8 cellular contexts compared by ENCODE assay signal in the genomic region with DNA sequence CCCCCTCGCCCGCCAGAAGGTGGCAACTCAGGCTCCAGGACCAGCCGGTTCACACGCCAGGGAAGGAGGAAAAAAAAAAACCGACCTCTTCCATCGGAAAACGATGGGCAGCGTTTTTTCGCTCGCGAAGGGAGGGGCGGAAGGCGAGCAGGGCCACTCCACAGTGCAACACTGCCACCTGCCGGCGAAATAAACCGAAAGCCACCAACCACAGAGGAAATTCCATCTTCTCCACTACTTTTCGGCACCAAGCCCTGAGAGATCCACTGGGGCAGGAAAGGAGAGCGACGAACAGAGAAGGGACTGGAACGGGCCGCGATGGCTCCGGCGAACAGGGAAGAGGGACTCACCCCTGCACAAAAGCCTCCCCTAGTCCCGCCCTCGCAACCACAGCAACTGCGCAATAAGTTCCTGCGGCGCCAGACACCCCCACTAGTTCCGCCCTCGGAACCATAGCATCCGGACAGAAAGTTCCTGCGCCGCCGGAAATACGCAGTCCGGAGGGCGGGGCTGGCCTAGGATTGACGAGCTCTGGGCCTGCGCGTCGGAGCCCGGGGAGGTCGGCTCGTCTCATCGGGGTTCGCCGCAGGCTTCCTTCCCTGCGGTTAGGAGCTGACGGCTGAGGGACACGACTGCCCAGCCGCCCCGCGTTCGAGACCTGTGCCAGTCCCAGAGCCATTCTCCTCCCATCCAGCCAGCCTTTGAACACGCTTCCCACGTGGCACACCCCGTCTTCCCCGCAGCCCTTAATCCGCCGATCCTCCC. TPM values are rescaled to one million over a fixed set of nuclear protein-coding genes. Genes with fewer than 3 reads are reported as not detected.
A peak's percentile ranks its signal among the peaks of the same experiment; 100 is the strongest.
DNase-seq lines count a peak whose midpoint lies in the region; ATAC-seq, FAIRE-seq and TF ChIP-seq lines count a peak whose summit lies in the region.

No MANE protein-coding gene starts in this region.

- CTCF ChIA-PET in T-cell (lab: Charles Lee): interaction anchor here in 1 of 2 donors (0.6 to 1.1 kb wide), 4 partner anchors 13 to 61 kb away, joined by 4 to 5 read pairs (median 4); no protein-coding TSS in a partner anchor

- H3K4me1 Mint-ChIP-seq in T-cell: peaks cover 10 to 20% (median 14%) of the 10 kb centered on the region in 3 donors

- H3K36me3 Mint-ChIP-seq in T-cell: no peaks in the 10 kb centered on the region

- no peaks in the 10 kb centered on the region for H3K27me3 ChIP-seq in psoas muscle (ENCODE audit: insufficient read depth in 3 of 3, low read length in 2 of 3)

- POLR2A ChIA-PET in T-cell (lab: Charles Lee): interaction anchor here in 1 of 2 donors (0.7 kb wide), 1 partner anchor 60 kb away, joined by 5 read pairs; no protein-coding TSS in a partner anchor

- no peaks in the 10 kb centered on the region for H3K9me3 ChIP-seq in psoas muscle

- TF ChIP-seq POLR2A in GM15510 (IDR thresholded peaks at IDR 0.05; ENCODE audit: borderline replicate concordance, extremely low read depth, insufficient read length): peak; percentile 75

- no peaks in the 10 kb centered on the region for H3K36me3 ChIP-seq in psoas muscle (ENCODE audit: insufficient read depth in 1 of 2, low read depth in 1 of 2)

- peaks cover 0 to 5% of the 10 kb centered on the region in 2 donors for H3K27me3 Mint-ChIP-seq in T-cell

- no peaks in the 10 kb centered on the region for H3K9me3 Mint-ChIP-seq in T-cell

- peak overlapping the region; percentile 97 to 98 for H3K27ac Mint-ChIP-seq in T-cell

- H3K4me3 Mint-ChIP-seq in T-cell: peak overlapping the region; percentile 85 to 89 (median 88)

- peak overlapping the region; percentile 89 for H3K4me3 ChIP-seq in psoas muscle

- peak; percentile 97 for TF ChIP-seq CTCF in psoas muscle (IDR thresholded peaks at IDR 0.05)

- no peaks in the 10 kb centered on the region for H3K4me1 ChIP-seq in psoas muscle

- intact Hi-C loops in left cardiac atrium (cut with DNase I) (no loop called here), psoas muscle (cut with DNase I) (no loop called here)

- DNase-seq in NCI-H146 (lab: John Stamatoyannopoulos, UW) (peak; percentile 95), T-cell (peak; percentile 83 to 98 (median 89)), amniotic stem cell (lab: John Stamatoyannopoulos, UW) (peak; percentile 87), left cardiac atrium (peak; percentile 98), psoas muscle (peak; percentile 97 to 99), urothelium cell line (ENCODE audit: low spot score) (peak; percentile 87)

- WGBS in psoas muscle, 3 donors: 0% methylated on average over 19 to 61 of the region's 61 CpGs

- peak; percentile 86 for ATAC-seq in HG02884 (IDR thresholded peaks at IDR 0.05; ENCODE audit: unreplicated experiment)
- peak; percentile 93 to 95 (median 94) for ATAC-seq in T-cell (replicated peaks in 1 of 4)
- ATAC-seq in left cardiac atrium: peak; percentile 98 to 99
- ATAC-seq in psoas muscle: peak; percentile 97 to 98 (median 97)

- no peak for FAIRE-seq in urothelium cell line (lab: Jason Lieb, UNC)

- H3K27ac ChIP-seq in psoas muscle: peak overlapping the region; percentile 96

RNA-seq across cellular contexts. Expression of a gene that starts 23.4 kb away (rescaled TPM):
- total RNA-seq in T-cell (10 to 100 TPM; 16.5 to 23.0 (median 17.8) TPM), left cardiac atrium (10 to 100 TPM in 1 of 2 donors, 1 to 10 TPM in 1; 9.9 to 14.2 TPM), psoas muscle (1 to 10 TPM; 3.4 to 8.6 (median 6.2) TPM)
- 1 to 10 TPM; 4.0 to 9.9 (median 5.3) TPM for polyA plus RNA-seq in psoas muscle

RNA-seq across cellular contexts. Expression of a gene that starts 37.8 kb away (rescaled TPM):
- 10 to 100 TPM in 1 of 5 donors, 1 to 10 TPM in 4; 2.7 to 12.4 (median 7.4) TPM for total RNA-seq in T-cell
- total RNA-seq in left cardiac atrium: 10 to 100 TPM; 12.1 to 12.6 TPM
- total RNA-seq in psoas muscle: 1 to 10 TPM; 1.1 to 2.7 (median 2.3) TPM
- polyA plus RNA-seq in psoas muscle: 1 to 10 TPM; 1.6 to 5.4 (median 2.7) TPM

Comparison
In these comparisons a context has a peak if more than half of its experiments do, and no peak if none do; other contexts are left out.
1. Peak in every context shown above with its lines: DNase-seq, ATAC-seq, H3K4me3 ChIP-seq and H3K27ac ChIP-seq.